ENCODE assay signal across 24 cellular contexts in the genomic region with DNA sequence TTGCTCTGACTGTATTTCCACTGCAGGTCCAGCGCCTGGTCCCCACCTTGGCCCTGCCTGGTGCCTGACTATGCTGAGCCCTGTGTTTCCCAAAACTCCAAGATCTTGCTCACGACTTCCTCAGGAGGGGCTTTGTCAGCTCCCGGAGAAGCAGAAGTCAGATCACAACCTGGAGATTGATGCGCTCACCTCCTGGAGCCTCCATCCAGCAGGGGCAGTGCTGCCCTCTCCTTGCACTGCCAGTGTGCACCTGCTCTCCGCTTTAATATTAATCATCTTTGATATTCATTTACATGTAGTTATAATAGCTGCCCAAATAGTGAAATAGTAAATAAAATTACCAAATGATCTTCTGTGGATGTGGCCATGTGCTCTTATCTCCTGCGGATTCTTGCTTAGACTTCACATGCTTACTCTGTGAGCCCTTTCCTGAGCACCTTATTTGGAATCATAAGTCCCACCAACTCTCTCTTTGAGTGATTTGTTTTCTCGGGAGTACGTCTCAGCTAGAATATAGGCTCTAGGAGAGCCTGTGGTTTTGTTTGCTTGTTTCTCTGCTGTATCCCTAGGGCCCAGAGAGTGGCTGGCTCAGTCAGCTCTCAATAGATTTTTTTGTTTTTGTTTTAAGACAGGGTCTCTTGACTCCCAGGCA. TPM values are rescaled to one million over a fixed set of nuclear protein-coding genes. Genes with fewer than 3 reads are reported as not detected.
A peak's percentile ranks its signal among the peaks of the same experiment; 100 is the strongest.
DNase-seq lines count a peak whose midpoint lies in the region; ATAC-seq lines count a peak whose summit lies in the region.
"Had no signal": no experiment of that assay in that cellular context is flagged by ENCODE, and none has a peak within 500 bp of the region (broad histone marks: within the 10 kb centered on the region; RNA-seq: fewer than 3 reads in every experiment).

No MANE protein-coding gene starts in this region.

- no peak overlapping the region for H4K8ac ChIP-seq in neuronal stem cell (ENCODE audit: low read depth, low read length)

- no peak overlapping the region for H3K9ac ChIP-seq in HUES64 (ENCODE audit: low read depth, low read length)
- H3K9ac ChIP-seq in neuronal stem cell (ENCODE audit: low read depth, low read length, poor library complexity) = no peak overlapping the region
- H3K9ac ChIP-seq: GM23248 had no signal

- H3K23ac ChIP-seq in neuronal stem cell (ENCODE audit: low read depth, low read length, poor library complexity) = no peak overlapping the region

- no peak overlapping the region for H3K4me3 Mint-ChIP-seq in activated T-cell treated with anti-CD3 and anti-CD28 coated beads, Interleukin-2, amount 50 U/mL, for 72 hours
- no peak overlapping the region for H3K4me3 Mint-ChIP-seq in dendritic cell treated with granulocyte-macrophage colony-stimulating factor and Interleukin-4, amounts not matched to agents 40 ng/mL and 50 ng/mL, for 4 days
- H3K4me3 Mint-ChIP-seq: T-helper 2 cell treated with Interferon-gamma antibody and Interleukin-4, amounts not matched to agents 5 μg/mL and 100 μg/mL, for 36 hours had no signal

- no peak overlapping the region for H3K18ac ChIP-seq in neuronal stem cell (ENCODE audit: low read length)

- H4K91ac ChIP-seq in neuronal stem cell (ENCODE audit: low read depth, low read length, poor library complexity) = no peak overlapping the region

- peak overlapping the region; percentile 77 for H3K27ac Mint-ChIP-seq in activated T-cell treated with anti-CD3 and anti-CD28 coated beads, Interleukin-2, amount 50 U/mL, for 72 hours
- peak overlapping the region; percentile 35 for H3K27ac Mint-ChIP-seq in dendritic cell treated with granulocyte-macrophage colony-stimulating factor and Interleukin-4, amounts not matched to agents 40 ng/mL and 50 ng/mL, for 4 days
- H3K27ac Mint-ChIP-seq: activated T-helper 2 cell treated with anti-CD3 and anti-CD28 coated beads, Interferon-gamma antibody, Interleukin-2, Interleukin-4, amounts not matched to agents 10 μg/mL and 5 μg/mL and 100 μg/mL, durations not matched to agents 14 hours and 24 hours and 36 hours; T-helper 2 cell treated with Interferon-gamma antibody and Interleukin-4, amounts not matched to agents 5 μg/mL and 100 μg/mL, for 36 hours had no signal

- no peak overlapping the region for H3K14ac ChIP-seq in neuronal stem cell (ENCODE audit: low read length)

- H3K4ac ChIP-seq in neuronal stem cell (ENCODE audit: low read length) = no peak overlapping the region

- H3K36me3 Mint-ChIP-seq in activated T-cell treated with anti-CD3 and anti-CD28 coated beads, Interleukin-2, amount 50 U/mL, for 72 hours (ENCODE audit: insufficient read depth in 2 of 2) = peaks cover 0 to 15% of the 10 kb centered on the region in 2 donors
- peaks cover 51% of the 10 kb centered on the region for H3K36me3 Mint-ChIP-seq in dendritic cell treated with granulocyte-macrophage colony-stimulating factor and Interleukin-4, amounts not matched to agents 40 ng/mL and 50 ng/mL, for 4 days (ENCODE audit: low read depth)

- no peak overlapping the region for H3K4me2 ChIP-seq in neuronal stem cell (ENCODE audit: insufficient read depth, low read length, poor library complexity, severe bottlenecking)
- H3K4me2 ChIP-seq: PC-9 had no signal

- H2BK5ac ChIP-seq in neuronal stem cell (ENCODE audit: low read length) = no peak overlapping the region

- H3K9me3 Mint-ChIP-seq in activated T-cell treated with anti-CD3 and anti-CD28 coated beads, Interleukin-2, amount 50 U/mL, for 72 hours = no peaks in the 10 kb centered on the region
- no peaks in the 10 kb centered on the region for H3K9me3 Mint-ChIP-seq in dendritic cell treated with granulocyte-macrophage colony-stimulating factor and Interleukin-4, amounts not matched to agents 40 ng/mL and 50 ng/mL, for 4 days
- H3K9me3 Mint-ChIP-seq: activated T-helper 2 cell treated with anti-CD3 and anti-CD28 coated beads, Interferon-gamma antibody, Interleukin-2, Interleukin-4, amounts not matched to agents 10 μg/mL and 5 μg/mL and 100 μg/mL, durations not matched to agents 14 hours and 24 hours and 36 hours; T-helper 2 cell treated with Interferon-gamma antibody and Interleukin-4, amounts not matched to agents 5 μg/mL and 100 μg/mL, for 36 hours had no signal

- H3K27me3 ChIP-seq in HUES64 (ENCODE audit: insufficient read depth, low read length) (no peaks in the 10 kb centered on the region), neuronal stem cell (ENCODE audit: control insufficient read depth in 3 of 3, insufficient read depth in 3 of 3, low read depth in 1 of 3, low read length in 3 of 3) (no peaks in the 10 kb centered on the region), MG63 (no peaks in the 10 kb centered on the region)
- H3K27me3 ChIP-seq: breast epithelium had no signal

- peaks cover 3% of the 10 kb centered on the region; the same call in 1 of the 2 replicates for H3K36me3 ChIP-seq in HUES64 (ENCODE audit: insufficient read depth, low read length)
- H3K36me3 ChIP-seq in neuronal stem cell (replicated peaks in 1 of 2; ENCODE audit: control insufficient read depth in 2 of 2, insufficient read depth in 2 of 2, low read length in 2 of 2) = peaks cover 7 to 50% of the 10 kb centered on the region in 2 donors
- H3K36me3 ChIP-seq in MG63 = peaks cover 20% of the 10 kb centered on the region
- H3K36me3 ChIP-seq: breast epithelium had no signal

- H2AFZ ChIP-seq in neuronal stem cell (ENCODE audit: low read length) = no peak overlapping the region
- H2AFZ ChIP-seq: GM23248, PC-9 had no signal

- H3K9me3 ChIP-seq in HUES64 (ENCODE audit: insufficient read depth, low read depth, low read length) (no peaks in the 10 kb centered on the region), neuronal stem cell (replicated peaks in 1 of 2; ENCODE audit: control insufficient read depth in 2 of 2, insufficient read depth in 1 of 2, low read depth in 1 of 2, low read length in 2 of 2) (peaks cover 3 to 14% of the 10 kb centered on the region in 2 donors), MG63 (no peaks in the 10 kb centered on the region)
- H3K9me3 ChIP-seq: breast epithelium had no signal

- H2AK5ac ChIP-seq in neuronal stem cell (ENCODE audit: low read depth, low read length) = no peak overlapping the region

- no peak overlapping the region for H2BK15ac ChIP-seq in neuronal stem cell (ENCODE audit: low read length)

- no peak overlapping the region for H2BK120ac ChIP-seq in neuronal stem cell (ENCODE audit: low read depth, low read length)

- H3K4me1 Mint-ChIP-seq in activated T-cell treated with anti-CD3 and anti-CD28 coated beads, Interleukin-2, amount 50 U/mL, for 72 hours (ENCODE audit: low read depth) = peaks cover 62% of the 10 kb centered on the region
- H3K4me1 Mint-ChIP-seq in dendritic cell treated with granulocyte-macrophage colony-stimulating factor and Interleukin-4, amounts not matched to agents 40 ng/mL and 50 ng/mL, for 4 days (ENCODE audit: low read depth) = peaks cover 53% of the 10 kb centered on the region

- H3K27me3 Mint-ChIP-seq in activated T-cell treated with anti-CD3 and anti-CD28 coated beads, Interleukin-2, amount 50 U/mL, for 72 hours (ENCODE audit: low read depth) = no peaks in the 10 kb centered on the region
- H3K27me3 Mint-ChIP-seq in dendritic cell treated with granulocyte-macrophage colony-stimulating factor and Interleukin-4, amounts not matched to agents 40 ng/mL and 50 ng/mL, for 4 days = no peaks in the 10 kb centered on the region

- intact Hi-C loops in dendritic cell treated with granulocyte-macrophage colony-stimulating factor and Interleukin-4, amounts not matched to agents 40 ng/mL and 50 ng/mL, for 4 days (cut with micrococcal nuclease) = no loop called here

- H3K4me1 ChIP-seq in HUES64 (ENCODE audit: insufficient read depth, low read length) (peaks cover 7% of the 10 kb centered on the region), neuronal stem cell (ENCODE audit: control insufficient read depth in 2 of 2, insufficient read depth in 1 of 2, low read depth in 1 of 2, low read length in 2 of 2) (peaks cover 0 to 8% of the 10 kb centered on the region in 2 donors)
- H3K4me1 ChIP-seq: breast epithelium had no signal

- H3K79me1 ChIP-seq in neuronal stem cell (ENCODE audit: low read depth, low read length) = peaks cover 3% of the 10 kb centered on the region

- H2BK12ac ChIP-seq in neuronal stem cell (ENCODE audit: low read length) = no peak overlapping the region

- peak overlapping the region; percentile 20; the same call in 1 of the 2 replicates for H3K27ac ChIP-seq in HUES64 (ENCODE audit: low read depth, low read length)
- peak overlapping the region; percentile 39 for H3K27ac ChIP-seq in neuronal stem cell (replicated peaks; ENCODE audit: low read length)
- H3K27ac ChIP-seq: breast epithelium, C4-2B, epithelial cell of prostate, GM23248, PC-9 had no signal

- ATAC-seq in activated T-cell treated with anti-CD3 and anti-CD28 coated beads, Interleukin-2, amount 50 U/mL, for 72 hours (replicated peaks in 1 of 2) = no peak
- ATAC-seq in GM19351 (IDR thresholded peaks at IDR 0.05; ENCODE audit: unreplicated experiment) = no peak
- ATAC-seq: K562 had no signal

- H3K4me3 ChIP-seq in HUES64 (ENCODE audit: low read length) = no peak overlapping the region
- no peak overlapping the region for H3K4me3 ChIP-seq in neuronal stem cell (ENCODE audit: low read length in 2 of 2)
- no peak overlapping the region for H3K4me3 ChIP-seq in MG63
- H3K4me3 ChIP-seq: breast epithelium, GM23248, K562, PC-9 had no signal

- 88% methylated on average over 8 of the region's 8 CpGs for WGBS in HUES64
- no CpG with 5 or more reads among the region's 8 CpGs for WGBS in neuronal stem cell (ENCODE audit: extremely low coverage in 2 of 2, insufficient read length in 2 of 2, insufficient replicate concordance in 1 of 2), 2 donors

- no peak for DNase-seq in activated T-cell treated with anti-CD3 and anti-CD28 coated beads, Interleukin-2, amount 50 U/mL, for 72 hours
- no peak for DNase-seq in activated T-cell treated with anti-CD3 and anti-CD28 coated beads for 4 hours
- no peak for DNase-seq in neuronal stem cell (ENCODE audit: low spot score)
- no peak for DNase-seq in cortex of kidney (lab: John Stamatoyannopoulos, UW)
- no peak for DNase-seq in MG63
- DNase-seq: activated CD4-positive, CD25-positive, alpha-beta regulatory T cell; DMS 273 treated with DMSO at 0.1 percent for 48 hours; foreskin melanocyte; GM23248; hypothalamus; islet precursor cell; NCI-H187; NCI-H226; PC-9 had no signal

RNA-seq across cellular contexts. Expression of a gene that starts 17.4 kb away (rescaled TPM):
- total RNA-seq in activated T-cell treated with anti-CD3 and anti-CD28 coated beads, Interleukin-2, amount 50 U/mL, for 72 hours = 10 to 100 TPM; 26.9 to 28.0 TPM
- polyA plus RNA-seq in HUES64 (2013, experiment 1 of 2) = 35.2 TPM
- 32.1 TPM for polyA plus RNA-seq in HUES64 (2013, experiment 2 of 2)
- 34.7 TPM for polyA plus RNA-seq in neuronal stem cell (2013, experiment 1 of 2)
- polyA plus RNA-seq in neuronal stem cell (2013, experiment 2 of 2) = 39.1 TPM
- total RNA-seq in MG63 (2014; rRNA removed; shearing (Covaris generic); ENCODE audit: low replicate concordance) = 10.6 and 21.3 TPM in 2 replicates

RNA-seq across cellular contexts. Expression of a gene that starts 43.8 kb away (rescaled TPM):
- 1 to 10 TPM; 1.5 TPM for total RNA-seq in activated T-cell treated with anti-CD3 and anti-CD28 coated beads, Interleukin-2, amount 50 U/mL, for 72 hours
- not detected for polyA plus RNA-seq in HUES64 (2013, experiment 1 of 2)
- polyA plus RNA-seq in HUES64 (2013, experiment 2 of 2) = 1.3 TPM
- polyA plus RNA-seq in neuronal stem cell (2013, experiment 1 of 2) = 1.1 TPM
- 1.1 TPM for polyA plus RNA-seq in neuronal stem cell (2013, experiment 2 of 2)
- 1.7 TPM in 1 of 2 replicates, not detected in the other for total RNA-seq in MG63 (2014; rRNA removed; shearing (Covaris generic); ENCODE audit: low replicate concordance)
- total RNA-seq: SK-MEL-5 had no signal

RNA-seq across cellular contexts. Expression of a gene that starts 51.2 kb away (rescaled TPM):
- 100 to 1,000 TPM; 572 to 714 TPM for total RNA-seq in activated T-cell treated with anti-CD3 and anti-CD28 coated beads, Interleukin-2, amount 50 U/mL, for 72 hours
- 262 TPM for polyA plus RNA-seq in HUES64 (2013, experiment 1 of 2)
- polyA plus RNA-seq in HUES64 (2013, experiment 2 of 2) = 242 TPM
- 176 TPM for polyA plus RNA-seq in neuronal stem cell (2013, experiment 1 of 2)
- polyA plus RNA-seq in neuronal stem cell (2013, experiment 2 of 2) = 182 TPM
- 1,325 and 1,676 TPM in 2 replicates for total RNA-seq in MG63 (2014; rRNA removed; shearing (Covaris generic); ENCODE audit: low replicate concordance)

RNA-seq across cellular contexts. Expression of a gene that starts 56.7 kb away (rescaled TPM):
- total RNA-seq in activated T-cell treated with anti-CD3 and anti-CD28 coated beads, Interleukin-2, amount 50 U/mL, for 72 hours = 100 to 1,000 TPM; 101 to 108 TPM
- polyA plus RNA-seq in HUES64 (2013, experiment 1 of 2) = 54.7 TPM
- polyA plus RNA-seq in HUES64 (2013, experiment 2 of 2) = 64.0 TPM
- polyA plus RNA-seq in neuronal stem cell (2013, experiment 1 of 2) = 61.3 TPM
- 59.4 TPM for polyA plus RNA-seq in neuronal stem cell (2013, experiment 2 of 2)
- total RNA-seq in MG63 (2014; rRNA removed; shearing (Covaris generic); ENCODE audit: low replicate concordance) = 149 and 238 TPM in 2 replicates
